8 cellular contexts compared by ENCODE assay signal in the genomic region with DNA sequence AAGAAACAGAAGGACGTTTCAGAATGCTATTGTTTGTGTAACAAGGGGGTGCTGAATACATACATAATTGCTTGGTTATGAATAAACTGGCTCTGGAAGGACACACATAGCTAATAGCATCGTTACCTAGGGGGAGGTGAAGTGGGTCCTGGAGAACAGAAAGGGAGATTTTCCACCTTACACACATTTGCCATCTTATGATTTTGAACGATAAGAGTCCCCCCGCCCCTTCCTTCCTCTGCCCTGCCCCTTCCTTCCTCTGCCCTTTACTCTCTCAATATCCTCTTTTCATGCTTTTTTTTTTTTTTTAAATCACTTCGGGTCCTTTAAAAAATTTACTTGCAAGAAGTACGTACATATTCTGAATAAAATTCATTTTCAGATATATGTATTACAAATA. TPM values are rescaled to one million over a fixed set of nuclear protein-coding genes. Genes with fewer than 3 reads are reported as not detected.
DNase-seq lines count a peak whose midpoint lies in the region; ATAC-seq, FAIRE-seq and TF ChIP-seq lines count a peak whose summit lies in the region.

No MANE protein-coding gene starts in this region.

- no peaks in the 10 kb centered on the region for H4K20me1 ChIP-seq in endothelial cell of umbilical vein (replicated peaks; ENCODE audit: control insufficient read depth, extremely low read depth, insufficient read depth, low read length)

- intact Hi-C loops in endothelial cell of umbilical vein (cut with micrococcal nuclease) = loop anchor here (1.0 to 5.0 kb wide), 6 partner anchors 61 to 331 kb away; a partner anchor contains a TSS
- intact Hi-C loops in ascending aorta (cut with DNase I) = loop anchor here (2.0 kb wide), 4 partner anchors 41 to 149 kb away; a partner anchor contains a TSS

- H3K27ac Mint-ChIP-seq in WTC11 = no peak overlapping the region

- peaks cover 2% of the 10 kb centered on the region for H3K79me2 ChIP-seq in endothelial cell of umbilical vein (ENCODE audit: control insufficient read depth, insufficient read depth, low read length)

- CTCF ChIA-PET in WTC11 (lab: Charles Lee) (interaction anchor here (1.4 kb wide), 1 partner anchor 331 kb away, joined by 3 read pairs; no protein-coding TSS in a partner anchor), endothelial cell of umbilical vein (lab: Charles Lee) (interaction anchor here (0.6 to 1.4 kb wide), 4 partner anchors 154 to 387 kb away, joined by 3 to 6 read pairs (median 5); no protein-coding TSS in a partner anchor)

- H2AFZ ChIP-seq in endothelial cell of umbilical vein (ENCODE audit: low read depth, low read length) = no peak overlapping the region

- peak; percentile 4 for FAIRE-seq in endothelial cell of umbilical vein (lab: Jason Lieb, UNC)

- no peaks in the 10 kb centered on the region; the same call in 1 of the 2 replicates for H3K9me3 Mint-ChIP-seq in WTC11

- peaks cover 0 to 2% of the 10 kb centered on the region in 2 experiments for H3K27me3 ChIP-seq in endothelial cell of umbilical vein (ENCODE audit: control insufficient read depth in 2 of 2, insufficient read depth in 2 of 2, low read length in 2 of 2)
- no peaks in the 10 kb centered on the region for H3K27me3 ChIP-seq in ascending aorta

- DNase-seq in WTC11 (ENCODE audit: low spot score) = no peak
- peak; percentile 18 for DNase-seq in endothelial cell of umbilical vein (ENCODE audit: low read depth, low spot score)
- peak; percentile 44 for DNase-seq in stimulated activated CD8-positive, alpha-beta memory T cell treated with anti-CD3 and anti-CD28 coated beads, Interleukin-4, amount 100 ng/mL, for 48 hours
- DNase-seq in ascending aorta (ENCODE audit: low spot score in 2 of 2) = no peak
- no peak for DNase-seq in globus pallidus (ENCODE audit: low spot score)
- no peak for DNase-seq in NCI-H2171 (lab: John Stamatoyannopoulos, UW)

- TF ChIP-seq POLR2A in endothelial cell of umbilical vein (IDR thresholded peaks at IDR 0.05; ENCODE audit: low read depth, low read length) = no peak

- H3K36me3 ChIP-seq in KOPT-K1 (ENCODE audit: insufficient read depth, low read length) (no peaks in the 10 kb centered on the region), endothelial cell of umbilical vein (ENCODE audit: control insufficient read depth in 2 of 2, extremely low read depth in 1 of 2, insufficient read depth in 2 of 2, low read length in 2 of 2) (no peaks in the 10 kb centered on the region), ascending aorta (no peaks in the 10 kb centered on the region)

- H3K27ac ChIP-seq in KOPT-K1 (ENCODE audit: low read depth, low read length, poor library complexity, severe bottlenecking) (peak overlapping the region; percentile 74), endothelial cell of umbilical vein (ENCODE audit: insufficient read depth, low read depth, low read length) (no peak overlapping the region), ascending aorta (no peak overlapping the region)

- H3K36me3 Mint-ChIP-seq in WTC11 = no peaks in the 10 kb centered on the region

- H3K4me1 Mint-ChIP-seq in WTC11 = peaks cover 38% of the 10 kb centered on the region

- H3K4me2 ChIP-seq in endothelial cell of umbilical vein (ENCODE audit: insufficient read depth, low read length) = peak overlapping the region; percentile 90

- no peaks in the 10 kb centered on the region for H3K9me1 ChIP-seq in endothelial cell of umbilical vein (replicated peaks; ENCODE audit: control insufficient read depth, extremely low read depth, insufficient read depth, low read length)

- TF ChIP-seq CTCF in WTC11 (IDR thresholded peaks at IDR 0.05) (no peak), endothelial cell of umbilical vein (IDR thresholded peaks at IDR 0.05; ENCODE audit: extremely low read depth in 1 of 2, insufficient read depth in 1 of 2, low read depth in 1 of 2, low read length in 2 of 2) (no peak), ascending aorta (IDR thresholded peaks at IDR 0.05) (no peak)

- H3K9ac ChIP-seq in endothelial cell of umbilical vein (replicated peaks; ENCODE audit: extremely low read depth, insufficient read depth, low read length) = no peak overlapping the region

- peak overlapping the region; percentile 96 for H3K4me3 Mint-ChIP-seq in WTC11

- H3K4me3 ChIP-seq in endothelial cell of umbilical vein (replicated peaks in 1 of 3; ENCODE audit: insufficient read depth in 1 of 3, low read depth in 1 of 3, low read length in 3 of 3) (no peak overlapping the region), ascending aorta (peak overlapping the region in 1 of 2 donors; percentile 81)

- dilution Hi-C loops in endothelial cell of umbilical vein (cut with MboI; ENCODE audit: extremely low pct_ligation_motif_present, low sequenced_read_pairs) = no loop called here

- no peaks in the 10 kb centered on the region for H3K9me3 ChIP-seq in KOPT-K1 (ENCODE audit: insufficient read depth, low read length, poor library complexity, severe bottlenecking)
- H3K9me3 ChIP-seq in endothelial cell of umbilical vein (replicated peaks; ENCODE audit: control insufficient read depth, insufficient read depth, low read length) = no peaks in the 10 kb centered on the region
- no peaks in the 10 kb centered on the region for H3K9me3 ChIP-seq in ascending aorta

- BruUV-seq in endothelial cell of umbilical vein (replicated peaks; lab: Mats Ljungman, UMichigan) = no TSS peak

- H3K4me1 ChIP-seq in endothelial cell of umbilical vein (ENCODE audit: control insufficient read depth, extremely low read depth, insufficient read depth, low read length) (peaks cover 20% of the 10 kb centered on the region), ascending aorta (peaks cover 3 to 8% of the 10 kb centered on the region in 2 donors)

- ATAC-seq in WTC11 (no peak), GM18511 (IDR thresholded peaks at IDR 0.05; ENCODE audit: unreplicated experiment) (no peak)

- POLR2A ChIA-PET in WTC11 (lab: Charles Lee) (interaction anchor here (1.9 kb wide), 1 partner anchor 83 kb away, joined by 6 read pairs; a partner anchor contains a TSS), endothelial cell of umbilical vein (lab: Charles Lee) (no interaction called here)

- 0 out of 2 replicates have a peak, but pooled peaks cover 2% of the 10 kb centered on the region for H3K27me3 Mint-ChIP-seq in WTC11 (ENCODE audit: low read depth)

TF ChIP-seq in WTC11, 78 proteins besides CTCF, POLR2A, EP300 and RAD21 (continues in another document):
- TF ChIP-seq, protein P1, sequence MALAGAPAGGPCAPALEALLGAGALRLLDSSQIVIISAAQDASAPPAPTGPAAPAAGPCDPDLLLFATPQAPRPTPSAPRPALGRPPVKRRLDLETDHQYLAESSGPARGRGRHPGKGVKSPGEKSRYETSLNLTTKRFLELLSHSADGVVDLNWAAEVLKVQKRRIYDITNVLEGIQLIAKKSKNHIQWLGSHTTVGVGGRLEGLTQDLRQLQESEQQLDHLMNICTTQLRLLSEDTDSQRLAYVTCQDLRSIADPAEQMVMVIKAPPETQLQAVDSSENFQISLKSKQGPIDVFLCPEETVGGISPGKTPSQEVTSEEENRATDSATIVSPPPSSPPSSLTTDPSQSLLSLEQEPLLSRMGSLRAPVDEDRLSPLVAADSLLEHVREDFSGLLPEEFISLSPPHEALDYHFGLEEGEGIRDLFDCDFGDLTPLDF (CRISPR knock-in tag; IDR thresholded peaks at IDR 0.05) = no peak
- TF ChIP-seq ZNF263 (CRISPR knock-in tag; IDR thresholded peaks at IDR 0.05; ENCODE audit: low read depth) (no peak), ZBTB21 (CRISPR knock-in tag; IDR thresholded peaks at IDR 0.05; ENCODE audit: borderline replicate concordance) (no peak), ZNF416 (CRISPR knock-in tag; IDR thresholded peaks at IDR 0.05) (no peak)

TF ChIP-seq in endothelial cell of umbilical vein, 7 proteins besides CTCF, POLR2A, EP300 and RAD21:
- TF ChIP-seq POLR2AphosphoS5 (IDR thresholded peaks at IDR 0.05; ENCODE audit: insufficient read depth, low read depth, low read length) (no peak), FOS (IDR thresholded peaks at IDR 0.05; ENCODE audit: borderline replicate concordance, insufficient read depth, low read length) (no peak), GATA2 (IDR thresholded peaks at IDR 0.05; ENCODE audit: insufficient read depth, insufficient read length, low read depth, low read length) (peak; percentile 75)
- TF ChIP-seq, protein P2, sequence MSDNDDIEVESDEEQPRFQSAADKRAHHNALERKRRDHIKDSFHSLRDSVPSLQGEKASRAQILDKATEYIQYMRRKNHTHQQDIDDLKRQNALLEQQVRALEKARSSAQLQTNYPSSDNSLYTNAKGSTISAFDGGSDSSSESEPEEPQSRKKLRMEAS (IDR thresholded peaks at IDR 0.05; ENCODE audit: insufficient read depth, insufficient read length) = no peak

RNA-seq across cellular contexts. Expression of a gene that starts 0.9 kb away (rescaled TPM):
- 13.5 to 16.6 TPM (median 15.6 TPM) in 3 replicates for total RNA-seq in WTC11 (2021)
- total RNA-seq in endothelial cell of umbilical vein = 12.7 and 14.0 TPM in 2 replicates
- polyA plus RNA-seq in endothelial cell of umbilical vein = 24.2 and 28.1 TPM in 2 replicates
- 21.7 and 22.7 TPM in 2 replicates for polyA plus RNA-seq in endothelial cell of umbilical vein (2011; cell fraction: cytosol; rRNA removed)
- polyA plus RNA-seq in endothelial cell of umbilical vein (2011; cell fraction: nucleus; rRNA removed) = 11.8 and 12.5 TPM in 2 replicates
- polyA plus RNA-seq in endothelial cell of umbilical vein (2012) = 15.0 and 18.9 TPM in 2 replicates
- polyA minus RNA-seq in endothelial cell of umbilical vein = 22.0 and 26.5 TPM in 2 replicates
- 15.6 TPM for polyA minus RNA-seq in endothelial cell of umbilical vein (2011; cell fraction: cytosol; rRNA and poly(A)+ RNA removed)
- polyA minus RNA-seq in endothelial cell of umbilical vein (2011; cell fraction: nucleus; rRNA and poly(A)+ RNA removed) = 4.7 and 6.5 TPM in 2 replicates
- total RNA-seq in ascending aorta = 89.5 TPM

Comparison
In these comparisons a context has a peak if more than half of its experiments do, and no peak if none do; other contexts are left out.
1. DNase-seq: peak in endothelial cell of umbilical vein (single experiment) and stimulated activated CD8-positive, alpha-beta memory T cell treated with anti-CD3 and anti-CD28 coated beads, Interleukin-4, amount 100 ng/mL, for 48 hours (single experiment); none in WTC11 (single experiment), ascending aorta (0 of 2), globus pallidus (single experiment) and NCI-H2171 (single experiment).